ENCODE assay signal across 1 cellular context in the genomic region with DNA sequence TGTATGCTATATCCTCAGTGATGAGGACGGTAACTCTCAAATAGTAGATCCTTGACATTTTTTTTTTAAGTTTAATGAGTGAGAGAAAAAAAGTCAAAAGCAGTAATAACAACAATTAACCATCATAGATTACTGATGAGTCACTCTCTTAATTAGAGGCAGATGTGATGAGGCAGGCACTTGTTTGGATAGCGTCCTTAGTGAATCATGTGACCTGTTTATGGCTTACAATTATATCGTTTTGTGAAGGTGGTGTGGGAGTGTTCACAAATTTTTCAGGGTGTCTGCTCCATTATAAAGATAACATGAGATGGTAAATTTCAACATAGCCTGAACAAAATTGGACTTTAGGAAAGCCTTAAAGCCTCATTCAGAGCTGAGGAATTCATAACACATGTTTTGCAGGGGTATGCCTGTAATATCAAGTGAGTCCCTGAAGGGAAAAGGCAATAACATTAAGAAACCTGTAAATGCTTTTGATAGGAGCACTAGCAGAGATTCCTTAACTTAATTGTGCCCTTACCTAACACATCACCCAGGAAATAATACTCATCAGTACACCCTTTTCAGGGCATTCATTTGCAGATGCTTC.
TF ChIP-seq lines count a peak whose summit lies in the region.

No MANE protein-coding gene starts in this region.

TF ChIP-seq in K562, 482 proteins besides CTCF, POLR2A, EP300 and RAD21 (continued from another document):
- TF ChIP-seq, protein P1, sequence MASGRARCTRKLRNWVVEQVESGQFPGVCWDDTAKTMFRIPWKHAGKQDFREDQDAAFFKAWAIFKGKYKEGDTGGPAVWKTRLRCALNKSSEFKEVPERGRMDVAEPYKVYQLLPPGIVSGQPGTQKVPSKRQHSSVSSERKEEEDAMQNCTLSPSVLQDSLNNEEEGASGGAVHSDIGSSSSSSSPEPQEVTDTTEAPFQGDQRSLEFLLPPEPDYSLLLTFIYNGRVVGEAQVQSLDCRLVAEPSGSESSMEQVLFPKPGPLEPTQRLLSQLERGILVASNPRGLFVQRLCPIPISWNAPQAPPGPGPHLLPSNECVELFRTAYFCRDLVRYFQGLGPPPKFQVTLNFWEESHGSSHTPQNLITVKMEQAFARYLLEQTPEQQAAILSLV (tag; IDR thresholded peaks at IDR 0.05) = no peak
- TF ChIP-seq, protein P2, sequence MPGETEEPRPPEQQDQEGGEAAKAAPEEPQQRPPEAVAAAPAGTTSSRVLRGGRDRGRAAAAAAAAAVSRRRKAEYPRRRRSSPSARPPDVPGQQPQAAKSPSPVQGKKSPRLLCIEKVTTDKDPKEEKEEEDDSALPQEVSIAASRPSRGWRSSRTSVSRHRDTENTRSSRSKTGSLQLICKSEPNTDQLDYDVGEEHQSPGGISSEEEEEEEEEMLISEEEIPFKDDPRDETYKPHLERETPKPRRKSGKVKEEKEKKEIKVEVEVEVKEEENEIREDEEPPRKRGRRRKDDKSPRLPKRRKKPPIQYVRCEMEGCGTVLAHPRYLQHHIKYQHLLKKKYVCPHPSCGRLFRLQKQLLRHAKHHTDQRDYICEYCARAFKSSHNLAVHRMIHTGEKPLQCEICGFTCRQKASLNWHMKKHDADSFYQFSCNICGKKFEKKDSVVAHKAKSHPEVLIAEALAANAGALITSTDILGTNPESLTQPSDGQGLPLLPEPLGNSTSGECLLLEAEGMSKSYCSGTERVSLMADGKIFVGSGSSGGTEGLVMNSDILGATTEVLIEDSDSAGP (CRISPR knock-in tag; IDR thresholded peaks at IDR 0.05) = no peak
- no peak for TF ChIP-seq GTF2F1 (IDR thresholded peaks at IDR 0.05; ENCODE audit: low read depth, low read length)
- TF ChIP-seq SP1 (CRISPR knock-in tag; IDR thresholded peaks at IDR 0.05) = no peak
